8 cellular contexts compared by ENCODE assay signal in genomic region chr17:1762906-1763829, GRCh38. TPM values are rescaled to one million over a fixed set of nuclear protein-coding genes. Genes with fewer than 3 reads are reported as not detected.
A peak's percentile ranks its signal among the peaks of the same experiment; 100 is the strongest.
DNase-seq lines count a peak whose midpoint lies in the region; TF ChIP-seq lines count a peak whose summit lies in the region.

No MANE protein-coding gene starts in this region.

- TF ChIP-seq EP300 in stomach (IDR thresholded peaks at IDR 0.05), result no peak

- H3K9me3 Mint-ChIP-seq in immature natural killer cell, result no peaks in the 10 kb centered on the region

- peak overlapping the region; percentile 56 to 71 (median 65) for H3K4me3 Mint-ChIP-seq in immature natural killer cell

- H3K27me3 Mint-ChIP-seq in immature natural killer cell (ENCODE audit: low read depth in 3 of 3), result peaks cover 0 to 5% (median 0%) of the 10 kb centered on the region in 3 donors

- intact Hi-C loops in ascending aorta (cut with DNase I) (no loop called here), stomach (cut with DNase I; ENCODE audit: low total_unique reads) (no loop called here)

- H3K36me3 ChIP-seq in ascending aorta, result no peaks in the 10 kb centered on the region
- no peaks in the 10 kb centered on the region for H3K36me3 ChIP-seq in stomach

- H3K4me3 ChIP-seq in AG09309 (ENCODE audit: control insufficient read depth, low read depth, low read length) (peak overlapping the region; percentile 66), ascending aorta (peak overlapping the region; percentile 33 to 54), stomach (peak overlapping the region; percentile 38 to 48 (median 42))

- no peaks in the 10 kb centered on the region for H3K36me3 Mint-ChIP-seq in immature natural killer cell

- H3K27me3 ChIP-seq in ascending aorta (no peaks in the 10 kb centered on the region), stomach (no peaks in the 10 kb centered on the region)

- H3K27ac ChIP-seq in ascending aorta (peak overlapping the region; percentile 59 to 69), stomach (peak overlapping the region; percentile 55 to 88 (median 79))

- in situ Hi-C loops in KBM-7 (cut with MboI; ENCODE audit: low pct_unique_long_range_greater_than_20kb, low sequenced_read_pairs), result no loop called here

- peaks cover 21 to 22% of the 10 kb centered on the region in 2 donors for H3K4me1 Mint-ChIP-seq in immature natural killer cell

- WGBS in stomach, 5 donors, result 45 to 70% (median 53%) methylated on average over 14 to 21 of the region's 21 CpGs

- peak overlapping the region; percentile 70 to 91 (median 82) for H3K27ac Mint-ChIP-seq in immature natural killer cell

- TF ChIP-seq POLR2A in stomach (IDR thresholded peaks at IDR 0.05), result no peak

- no peak for DNase-seq in AG09309 (ENCODE audit: low read depth)
- DNase-seq in KBM-7, result peak; percentile 48
- DNase-seq in ascending aorta (ENCODE audit: low spot score in 2 of 2), result no peak
- DNase-seq in immature natural killer cell, result no peak
- DNase-seq in stomach, result no peak
- no peak for DNase-seq in NCI-H524 treated with DMSO at 0.1 percent for 48 hours (lab: John Stamatoyannopoulos, UW)
- DNase-seq in NCI-H2171 (lab: John Stamatoyannopoulos, UW), result no peak
- DNase-seq in H4 (ENCODE audit: low spot score), result no peak

- H3K4me1 ChIP-seq in ascending aorta (no peaks in the 10 kb centered on the region), stomach (peaks cover 19 to 34% (median 22%) of the 10 kb centered on the region in 4 donors)

- no peaks in the 10 kb centered on the region for H3K9me3 ChIP-seq in ascending aorta
- no peaks in the 10 kb centered on the region for H3K9me3 ChIP-seq in stomach

- TF ChIP-seq CTCF in AG09309 (IDR thresholded peaks at IDR 0.05; ENCODE audit: control insufficient read depth, insufficient read depth, low read depth, low read length, missing control alignments) (no peak), ascending aorta (IDR thresholded peaks at IDR 0.05) (no peak), stomach (IDR thresholded peaks at IDR 0.05) (no peak)

RNA-seq across cellular contexts. Expression of gene SERPINF1, which starts 1.3 kb away (rescaled TPM):
- 604 TPM for total RNA-seq in ascending aorta
- 1 to 10 TPM; 2.1 to 9.6 (median 3.3) TPM for polyA plus RNA-seq in immature natural killer cell
- total RNA-seq in stomach, result 100 to 1,000 TPM in 4 of 5 donors, 10 to 100 TPM in 1; 72.4 to 334 (median 186) TPM
- 100 to 1,000 TPM in 1 of 3 donors, 10 to 100 TPM in 2; 45.5 to 126 (median 68.9) TPM for polyA plus RNA-seq in stomach
- 0.74 and 12.0 TPM in 2 replicates for total RNA-seq in H4 (2014; rRNA removed; shearing (Covaris generic))

RNA-seq across cellular contexts. Expression of gene SERPINF2, which starts 20.5 kb away (rescaled TPM):
- total RNA-seq in ascending aorta (20.6 TPM), stomach (1 to 10 TPM in 2 of 5 donors, under 1 TPM in 3; 0.45 to 4.1 (median 0.87) TPM)
- polyA plus RNA-seq in immature natural killer cell (under 1 TPM in 1 of 3 donors, not detected in 2; 0.76 TPM), stomach (1 to 10 TPM in 2 of 3 donors, under 1 TPM in 1; 0.92 to 5.2 (median 1.9) TPM)
- not detected in 2 replicates for total RNA-seq in H4 (2014; rRNA removed; shearing (Covaris generic))

RNA-seq across cellular contexts. Expression of gene WDR81, which starts 38.7 kb away (rescaled TPM):
- 70.4 TPM for total RNA-seq in ascending aorta
- polyA plus RNA-seq in immature natural killer cell, result 10 to 100 TPM in 1 of 3 donors, 1 to 10 TPM in 2; 5.8 to 27.2 (median 6.4) TPM
- 10 to 100 TPM; 13.4 to 56.5 (median 14.0) TPM for total RNA-seq in stomach
- polyA plus RNA-seq in stomach, result 10 to 100 TPM in 2 of 3 donors, 1 to 10 TPM in 1; 9.3 to 10.6 (median 10.2) TPM
- 10.1 and 10.5 TPM in 2 replicates for total RNA-seq in H4 (2014; rRNA removed; shearing (Covaris generic))

RNA-seq across cellular contexts. Expression of gene TLCD2, which starts 53.0 kb away (rescaled TPM):
- total RNA-seq in ascending aorta (7.5 TPM), stomach (1 to 10 TPM; 4.5 to 9.6 (median 8.1) TPM)
- polyA plus RNA-seq in immature natural killer cell (under 1 TPM in 1 of 3 donors, not detected in 2; 0.04 TPM), stomach (1 to 10 TPM; 2.8 to 3.7 (median 3.1) TPM)
- 1.2 and 1.4 TPM in 2 replicates for total RNA-seq in H4 (2014; rRNA removed; shearing (Covaris generic))
